14 cellular contexts compared by ENCODE assay signal in the genomic region with DNA sequence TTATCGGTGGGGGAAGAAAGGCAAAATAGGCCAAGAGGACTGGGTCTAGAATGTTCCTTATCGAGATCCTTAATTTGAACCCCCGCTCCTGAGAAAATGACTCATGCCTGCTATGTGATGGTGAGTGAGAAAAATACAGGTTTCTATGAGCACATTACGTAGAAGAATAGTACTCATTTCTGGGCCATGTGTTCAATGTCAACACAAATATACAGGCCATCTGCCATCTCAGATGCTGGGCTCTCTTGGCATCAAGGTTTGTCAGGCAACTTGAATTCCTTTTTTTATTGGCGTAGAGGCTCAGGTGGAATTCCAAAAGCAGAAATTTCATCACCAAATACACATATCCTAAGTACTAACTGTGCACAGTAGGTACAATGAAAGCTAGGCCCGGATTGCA.
A peak's percentile ranks its signal among the peaks of the same experiment; 100 is the strongest.
DNase-seq lines count a peak whose midpoint lies in the region; ATAC-seq, FAIRE-seq and TF ChIP-seq lines count a peak whose summit lies in the region.
"Had no signal": no experiment of that assay in that cellular context is flagged by ENCODE, and none has a peak within 500 bp of the region (broad histone marks: within the 10 kb centered on the region; RNA-seq: fewer than 3 reads in every experiment).

No MANE protein-coding gene starts in this region.

- no peaks in the 10 kb centered on the region for H3K9me3 ChIP-seq in uterus

- no peak overlapping the region for H3K4me3 ChIP-seq in uterus

- intact Hi-C loops in uterus (cut with DNase I; ENCODE audit: low total_unique reads): no loop called here

- H3K27ac Mint-ChIP-seq in activated CD8-positive, alpha-beta T cell treated with anti-CD3 and anti-CD28 coated beads, Interleukin-2, amount 10 ng/mL, durations not matched to agents 7 days and 5 days: no peak overlapping the region

- H3K27me3 ChIP-seq in uterus: no peaks in the 10 kb centered on the region

- no peaks in the 10 kb centered on the region for H3K36me3 ChIP-seq in uterus

- H3K27me3 Mint-ChIP-seq in activated CD8-positive, alpha-beta T cell treated with anti-CD3 and anti-CD28 coated beads, Interleukin-2, amount 10 ng/mL, durations not matched to agents 7 days and 5 days (ENCODE audit: low read depth): peaks cover 18% of the 10 kb centered on the region
- H3K27me3 Mint-ChIP-seq: CD4-positive, alpha-beta memory T cell had no signal

- POLR2A ChIA-PET in activated CD8-positive, alpha-beta T cell treated with anti-CD3 and anti-CD28 coated beads, Interleukin-2, amount 10 ng/mL, durations not matched to agents 7 days and 5 days (lab: Charles Lee): no interaction called here

- TF ChIP-seq CTCF in uterus (IDR thresholded peaks at IDR 0.05): no peak

- H3K4me1 ChIP-seq in uterus: no peaks in the 10 kb centered on the region

- H3K27ac ChIP-seq in uterus: no peak overlapping the region

- no peak for ATAC-seq in activated CD8-positive, alpha-beta T cell treated with anti-CD3 and anti-CD28 coated beads, Interleukin-2, amount 10 ng/mL, durations not matched to agents 7 days and 5 days
- ATAC-seq: Panc1 had no signal

- CTCF ChIA-PET in activated CD8-positive, alpha-beta T cell treated with anti-CD3 and anti-CD28 coated beads, Interleukin-2, amount 10 ng/mL, durations not matched to agents 7 days and 5 days (lab: Charles Lee): interaction anchor here (8.0 kb wide), 1 partner anchor 41 kb away, joined by 323 read pairs; no protein-coding TSS in a partner anchor

- H3K4me1 Mint-ChIP-seq in activated CD8-positive, alpha-beta T cell treated with anti-CD3 and anti-CD28 coated beads, Interleukin-2, amount 10 ng/mL, durations not matched to agents 7 days and 5 days (ENCODE audit: low read depth): peaks cover 8% of the 10 kb centered on the region

- no peaks in the 10 kb centered on the region for H3K36me3 Mint-ChIP-seq in activated CD8-positive, alpha-beta T cell treated with anti-CD3 and anti-CD28 coated beads, Interleukin-2, amount 10 ng/mL, durations not matched to agents 7 days and 5 days (ENCODE audit: low read depth)
- H3K36me3 Mint-ChIP-seq: CD4-positive, alpha-beta memory T cell had no signal

- H3K4me3 Mint-ChIP-seq in activated CD8-positive, alpha-beta T cell treated with anti-CD3 and anti-CD28 coated beads, Interleukin-2, amount 10 ng/mL, durations not matched to agents 7 days and 5 days: no peak overlapping the region
- H3K4me3 Mint-ChIP-seq: CD4-positive, alpha-beta memory T cell had no signal

- H3K9me3 Mint-ChIP-seq in activated CD8-positive, alpha-beta T cell treated with anti-CD3 and anti-CD28 coated beads, Interleukin-2, amount 10 ng/mL, durations not matched to agents 7 days and 5 days (ENCODE audit: insufficient read depth): no peaks in the 10 kb centered on the region
- H3K9me3 Mint-ChIP-seq: CD4-positive, alpha-beta memory T cell had no signal

- peak; percentile 66 for FAIRE-seq in islet of Langerhans (lab: Jason Lieb, UNC)

- TF ChIP-seq POLR2A in uterus (IDR thresholded peaks at IDR 0.05): no peak

- DNase-seq in NCI-H2227 (lab: John Stamatoyannopoulos, UW; ENCODE audit: unreplicated experiment): peak; percentile 3
- DNase-seq in NCI-H2227 treated with DMSO at 0.1 percent for 48 hours (lab: John Stamatoyannopoulos, UW): no peak
- DNase-seq in DMS 273 treated with DMSO at 0.1 percent for 48 hours (lab: John Stamatoyannopoulos, UW): peak; percentile 7
- DNase-seq in NCI-H446 treated with DMSO at 0.1 percent for 48 hours (lab: John Stamatoyannopoulos, UW): peak; percentile 25
- DNase-seq in uterus: no peak
- DNase-seq in activated CD8-positive, alpha-beta T cell treated with anti-CD3 and anti-CD28 coated beads, Interleukin-2, amount 10 ng/mL, durations not matched to agents 7 days and 5 days: no peak
- DNase-seq in retina: no peak
- DNase-seq: CD4-positive, alpha-beta memory T cell; H7; NCI-H1105; NCI-H187; NCI-H510A treated with DMSO at 0.1 percent for 48 hours had no signal

Comparison
In these comparisons a context has a peak if more than half of its experiments do, and no peak if none do; other contexts are left out.
1. DNase-seq: peak in NCI-H2227 (single experiment), DMS 273 treated with DMSO at 0.1 percent for 48 hours (single experiment) and NCI-H446 treated with DMSO at 0.1 percent for 48 hours (single experiment); none in NCI-H2227 treated with DMSO at 0.1 percent for 48 hours (single experiment), uterus (0 of 2), activated CD8-positive, alpha-beta T cell treated with anti-CD3 and anti-CD28 coated beads, Interleukin-2, amount 10 ng/mL, durations not matched to agents 7 days and 5 days (single experiment) and retina (single experiment).